In the genomic region with DNA sequence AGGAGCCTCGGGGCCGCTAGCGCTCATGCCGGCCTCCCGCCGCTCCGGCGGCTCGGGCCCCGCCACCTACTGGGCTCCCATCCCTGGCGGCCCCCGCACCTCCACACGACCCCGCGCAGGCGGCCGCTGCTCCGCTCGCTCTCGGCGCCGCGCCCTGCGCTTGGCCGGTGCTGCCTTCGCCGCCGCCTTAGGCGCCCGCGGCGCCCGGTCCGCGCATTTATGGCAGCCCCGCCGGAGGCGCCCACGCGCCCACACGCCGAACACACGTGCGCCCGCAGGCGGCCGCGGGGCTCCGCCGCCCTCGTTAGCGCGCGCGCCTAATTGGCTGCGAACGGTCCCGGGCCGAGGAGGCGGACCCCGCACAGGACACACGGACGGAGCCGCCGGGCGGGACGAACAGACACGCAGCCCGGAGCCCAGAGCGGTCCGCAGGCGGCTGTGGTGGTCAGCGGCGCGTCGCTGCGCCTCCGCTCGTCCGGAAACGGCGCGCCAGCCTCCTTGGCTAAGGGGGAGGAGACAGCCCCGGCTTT, we compare ENCODE assay signal across 15 cellular contexts. TPM values are rescaled to one million over a fixed set of nuclear protein-coding genes. Genes with fewer than 3 reads are reported as not detected.
DNase-seq lines count a peak whose midpoint lies in the region; ATAC-seq lines count a peak whose summit lies in the region.
"Had no signal": no experiment of that assay in that cellular context is flagged by ENCODE, and none has a peak within 500 bp of the region (broad histone marks: within the 10 kb centered on the region; RNA-seq: fewer than 3 reads in every experiment).

A gene (minus strand): TSS at position 27 of the 530 bp plus-strand sequence. CDS start 0 bp downstream, at position 27.

- no peak within 1 kb of the TSS for H3K4me3 ChIP-seq in right cardiac atrium (ENCODE audit: low read length)
- peak within 1 kb of the TSS; percentile 9 for H3K4me3 ChIP-seq in iPS-18a (ENCODE audit: low read length)

- intact Hi-C loops in right cardiac atrium (cut with DNase I) (no loop called here), left cardiac atrium (cut with DNase I) (no loop called here)

- no peak for ATAC-seq in right cardiac atrium
- no peak for ATAC-seq in left cardiac atrium
- ATAC-seq in activated CD8-positive, alpha-beta memory T cell treated with anti-CD3 and anti-CD28 coated beads, Interleukin-2, amount 10 ng/mL, durations not matched to agents 7 days and 5 days: no peak
- no peak for ATAC-seq in GM21423 (IDR thresholded peaks at IDR 0.05; ENCODE audit: unreplicated experiment)
- no peak for ATAC-seq in GM21447 (IDR thresholded peaks at IDR 0.05; ENCODE audit: unreplicated experiment)
- ATAC-seq: T-cell had no signal

- no peaks in the 10 kb centered on the region for H3K36me3 ChIP-seq in iPS-18a (ENCODE audit: control insufficient read depth, low read depth, low read length)

- DNase-seq in right cardiac atrium (peak in 2 of 3 donors; percentile 26 to 41), left cardiac atrium (no peak), KBM-7 (no peak)
- no peak for DNase-seq in activated CD8-positive, alpha-beta memory T cell treated with anti-CD3 and anti-CD28 coated beads, Interleukin-2, amount 10 ng/mL, durations not matched to agents 7 days and 5 days
- DNase-seq: activated CD4-positive, alpha-beta T cell treated with anti-CD3 and anti-CD28 coated beads for 4 hours; NCI-H2081 treated with DMSO at 0.1 percent for 48 hours; NCI-H82; RPMI8226 had no signal

- H3K4me1 Mint-ChIP-seq in activated CD8-positive, alpha-beta memory T cell treated with anti-CD3 and anti-CD28 coated beads, Interleukin-2, amount 10 ng/mL, durations not matched to agents 7 days and 5 days: no peaks in the 10 kb centered on the region

- CTCF ChIA-PET in activated CD8-positive, alpha-beta memory T cell treated with anti-CD3 and anti-CD28 coated beads, Interleukin-2, amount 10 ng/mL, durations not matched to agents 7 days and 5 days (lab: Charles Lee): no interaction called here

- H3K9ac ChIP-seq in iPS-18a (ENCODE audit: low read length): no peak within 1 kb of the TSS

- in situ Hi-C loops in KBM-7 (cut with MboI; ENCODE audit: low pct_unique_long_range_greater_than_20kb, low sequenced_read_pairs): no loop called here

- H3K36me3 Mint-ChIP-seq in activated CD8-positive, alpha-beta memory T cell treated with anti-CD3 and anti-CD28 coated beads, Interleukin-2, amount 10 ng/mL, durations not matched to agents 7 days and 5 days: peaks cover 4% of the 10 kb centered on the region
- H3K36me3 Mint-ChIP-seq: T-cell had no signal

- H3K4me3 Mint-ChIP-seq in activated CD8-positive, alpha-beta memory T cell treated with anti-CD3 and anti-CD28 coated beads, Interleukin-2, amount 10 ng/mL, durations not matched to agents 7 days and 5 days: no peak within 1 kb of the TSS

- peaks cover 58% of the 10 kb centered on the region for H3K27me3 Mint-ChIP-seq in activated CD8-positive, alpha-beta memory T cell treated with anti-CD3 and anti-CD28 coated beads, Interleukin-2, amount 10 ng/mL, durations not matched to agents 7 days and 5 days

- H3K4me1 ChIP-seq in right cardiac atrium (ENCODE audit: control insufficient read depth, insufficient read depth, low read length) (no peaks in the 10 kb centered on the region), iPS-18a (ENCODE audit: control insufficient read depth, low read depth, low read length) (no peaks in the 10 kb centered on the region)

- peak within 1 kb of the TSS; percentile 63 for H3K27ac Mint-ChIP-seq in activated CD8-positive, alpha-beta memory T cell treated with anti-CD3 and anti-CD28 coated beads, Interleukin-2, amount 10 ng/mL, durations not matched to agents 7 days and 5 days

- H3K27me3 ChIP-seq in right cardiac atrium (ENCODE audit: control insufficient read depth, insufficient read depth): no peaks in the 10 kb centered on the region
- H3K27me3 ChIP-seq in iPS-18a (ENCODE audit: control insufficient read depth, insufficient read depth, low read length): peaks cover 100% of the 10 kb centered on the region

- 4% methylated on average over 84 of the region's 84 CpGs for WGBS in right cardiac atrium

- H3K27ac ChIP-seq in right cardiac atrium (ENCODE audit: low read length) (no peak within 1 kb of the TSS), iPS-18a (ENCODE audit: low read length) (no peak within 1 kb of the TSS)
- H3K27ac ChIP-seq: C4-2B had no signal

- H3K9me3 ChIP-seq in right cardiac atrium (ENCODE audit: control insufficient read depth, low read length) (no peaks in the 10 kb centered on the region), iPS-18a (ENCODE audit: control insufficient read depth, low read depth, low read length) (no peaks in the 10 kb centered on the region)

- no peaks in the 10 kb centered on the region for H3K9me3 Mint-ChIP-seq in activated CD8-positive, alpha-beta memory T cell treated with anti-CD3 and anti-CD28 coated beads, Interleukin-2, amount 10 ng/mL, durations not matched to agents 7 days and 5 days (ENCODE audit: low read depth)
- H3K9me3 Mint-ChIP-seq: T-cell had no signal

RNA-seq across cellular contexts. Expression of the gene that starts here (rescaled TPM):
- total RNA-seq in right cardiac atrium: not detected
- polyA plus RNA-seq in right cardiac atrium: not detected
- total RNA-seq in left cardiac atrium: not detected
- total RNA-seq in activated CD8-positive, alpha-beta memory T cell treated with anti-CD3 and anti-CD28 coated beads, Interleukin-2, amount 10 ng/mL, durations not matched to agents 7 days and 5 days: not detected
- total RNA-seq: glomerular endothelial cell, kidney epithelial cell, T-cell had no signal

Comparison
In these comparisons a context has a peak if more than half of its experiments do, and no peak if none do; other contexts are left out.
1. Peak in DNase-seq in right cardiac atrium; RNA of the gene not detected or under 1 TPM.